In genomic region chr7:116877443-116878217, GRCh38 we compare ENCODE assay signal across 3 cellular contexts.
TF ChIP-seq lines count a peak whose summit lies in the region.

No MANE protein-coding gene starts in this region.

TF ChIP-seq in GM12878, 131 proteins besides CTCF, POLR2A, EP300 and RAD21 (continues in another document):
- TF ChIP-seq CEBPZ (IDR thresholded peaks at IDR 0.05; ENCODE audit: low read depth, low read length) (no peak), PRDM15 (CRISPR knock-in tag; IDR thresholded peaks at IDR 0.05) (no peak)

TF ChIP-seq in HepG2, 621 proteins besides CTCF, POLR2A, EP300 and RAD21:
- TF ChIP-seq ZNF207 (IDR thresholded peaks at IDR 0.05; ENCODE audit: borderline replicate concordance) (no peak), ZNF7 (CRISPR knock-in tag; IDR thresholded peaks at IDR 0.05) (no peak), MTERF4 (CRISPR knock-in tag; IDR thresholded peaks at IDR 0.05) (no peak), ZNF350 (CRISPR knock-in tag; IDR thresholded peaks at IDR 0.05; ENCODE audit: borderline replicate concordance, low read depth) (no peak), CSRNP1 (CRISPR knock-in tag; IDR thresholded peaks at IDR 0.05) (no peak), THAP7 (CRISPR knock-in tag; IDR thresholded peaks at IDR 0.05) (no peak), ZBTB42 (CRISPR knock-in tag; IDR thresholded peaks at IDR 0.05) (no peak), RERE (CRISPR knock-in tag; IDR thresholded peaks at IDR 0.05; ENCODE audit: low read depth) (no peak), ZNF513 (CRISPR knock-in tag; conservative IDR thresholded peaks at IDR 0.05) (no peak), ZBTB8A (CRISPR knock-in tag; IDR thresholded peaks at IDR 0.05; ENCODE audit: borderline replicate concordance, low read depth) (no peak), ASH2L (IDR thresholded peaks at IDR 0.05; ENCODE audit: insufficient read length, low read depth, low read length) (no peak), ZNF124 (CRISPR knock-in tag; IDR thresholded peaks at IDR 0.05) (no peak), NFE2L1 (CRISPR knock-in tag; IDR thresholded peaks at IDR 0.05; ENCODE audit: borderline replicate concordance) (no peak), RFXAP (CRISPR knock-in tag; IDR thresholded peaks at IDR 0.05; ENCODE audit: borderline replicate concordance) (no peak), ELF3 (CRISPR knock-in tag; IDR thresholded peaks at IDR 0.05) (no peak), BCL6 (CRISPR knock-in tag; IDR thresholded peaks at IDR 0.05) (no peak)

TF ChIP-seq in WTC11, 78 proteins besides CTCF, POLR2A, EP300 and RAD21:
- TF ChIP-seq RORB (CRISPR knock-in tag; IDR thresholded peaks at IDR 0.05) (no peak), ELF4 (CRISPR knock-in tag; IDR thresholded peaks at IDR 0.05; ENCODE audit: low read depth) (no peak), PRDM15 (CRISPR knock-in tag; IDR thresholded peaks at IDR 0.05) (no peak), CBFB (CRISPR knock-in tag; IDR thresholded peaks at IDR 0.05; ENCODE audit: low read depth) (no peak), ZBTB43 (CRISPR knock-in tag; IDR thresholded peaks at IDR 0.05) (no peak), FOXP4 (CRISPR knock-in tag; IDR thresholded peaks at IDR 0.05) (no peak), CREB1 (CRISPR knock-in tag; IDR thresholded peaks at IDR 0.05) (no peak), ARID4B (CRISPR knock-in tag; IDR thresholded peaks at IDR 0.05; ENCODE audit: borderline replicate concordance) (no peak), HMGA2 (CRISPR knock-in tag; IDR thresholded peaks at IDR 0.05) (no peak), ZSCAN18 (CRISPR knock-in tag; IDR thresholded peaks at IDR 0.05) (no peak), SMAD3 (CRISPR knock-in tag; IDR thresholded peaks at IDR 0.05; ENCODE audit: borderline replicate concordance) (no peak), ZNF512 (CRISPR knock-in tag; IDR thresholded peaks at IDR 0.05; ENCODE audit: borderline replicate concordance) (no peak), MLX (CRISPR knock-in tag; IDR thresholded peaks at IDR 0.05) (no peak), NFATC4 (CRISPR knock-in tag; IDR thresholded peaks at IDR 0.05) (no peak), ESRRA (CRISPR knock-in tag; IDR thresholded peaks at IDR 0.05; ENCODE audit: borderline replicate concordance) (no peak), TCF7 (CRISPR knock-in tag; IDR thresholded peaks at IDR 0.05; ENCODE audit: low read depth) (no peak), ATF6 (CRISPR knock-in tag; IDR thresholded peaks at IDR 0.05) (no peak), CDX4 (CRISPR knock-in tag; IDR thresholded peaks at IDR 0.05; ENCODE audit: borderline replicate concordance) (no peak), E2F1 (CRISPR knock-in tag; IDR thresholded peaks at IDR 0.05) (no peak), SMAD4 (CRISPR knock-in tag; IDR thresholded peaks at IDR 0.05) (no peak)
